ENCODE assay signal across 6 cellular contexts in genomic region chr14:20642770-20643169, GRCh38. TPM values are rescaled to one million over a fixed set of nuclear protein-coding genes. Genes with fewer than 3 reads are reported as not detected.
"Had no signal": no experiment of that assay in that cellular context is flagged by ENCODE, and none has a peak within 500 bp of the region (broad histone marks: within the 10 kb centered on the region; RNA-seq: fewer than 3 reads in every experiment).

No MANE protein-coding gene starts in this region.

RNA-seq across cellular contexts. Expression of gene OR6S1, which starts 1.3 kb away (rescaled TPM):
- total RNA-seq: M059J, PC-9, Right ventricle myocardium inferior, RPMI7951, SJCRH30, SK-MEL-5 had no signal

RNA-seq across cellular contexts. Expression of gene RNASE12, which starts 51.6 kb away (rescaled TPM):
- total RNA-seq: M059J, PC-9, Right ventricle myocardium inferior, RPMI7951, SJCRH30, SK-MEL-5 had no signal

RNA-seq across cellular contexts. Expression of gene RNASE11, which starts 55.0 kb away (rescaled TPM):
- total RNA-seq: M059J, PC-9, Right ventricle myocardium inferior, RPMI7951, SJCRH30 had no signal
